8 cellular contexts compared by ENCODE assay signal in genomic region chr17:48624544-48625501, GRCh38. TPM values are rescaled to one million over a fixed set of nuclear protein-coding genes. Genes with fewer than 3 reads are reported as not detected.
A peak's percentile ranks its signal among the peaks of the same experiment; 100 is the strongest.
DNase-seq lines count a peak whose midpoint lies in the region; ATAC-seq and TF ChIP-seq lines count a peak whose summit lies in the region.

No MANE protein-coding gene starts in this region.

- no peaks in the 10 kb centered on the region for H3K9me2 ChIP-seq in MM.1S (replicated peaks; ENCODE audit: insufficient read depth, low read length)

- no peaks in the 10 kb centered on the region for H3F3A ChIP-seq in MM.1S (ENCODE audit: insufficient read depth, low read length)

- no peak overlapping the region for H3K27ac ChIP-seq in MM.1S (ENCODE audit: low read length)
- no peak overlapping the region; the same call in 1 of the 2 replicates for H3K27ac ChIP-seq in RWPE1

- H3K36me3 ChIP-seq in MM.1S (replicated peaks; ENCODE audit: insufficient read depth, low read length) (no peaks in the 10 kb centered on the region), mucosa of descending colon (ENCODE audit: low read depth) (no peaks in the 10 kb centered on the region)

- ATAC-seq in mucosa of descending colon, result peak; percentile 30
- no peak for ATAC-seq in GM18505 (IDR thresholded peaks at IDR 0.05; ENCODE audit: unreplicated experiment)

- peaks cover 99% of the 10 kb centered on the region for H3K27me3 Mint-ChIP-seq in MCF 10A (ENCODE audit: insufficient read depth, unreplicated experiment)

- H3K9me3 Mint-ChIP-seq in MCF 10A (ENCODE audit: unreplicated experiment), result no peaks in the 10 kb centered on the region

- peak overlapping the region; percentile 52 for H3K4me3 ChIP-seq in MM.1S (ENCODE audit: low read length)
- H3K4me3 ChIP-seq in mucosa of descending colon, result peak overlapping the region; percentile 26

- no peaks in the 10 kb centered on the region for H4K20me1 ChIP-seq in MM.1S (ENCODE audit: insufficient read depth, low read length)

- H3K36me3 Mint-ChIP-seq in MCF 10A (ENCODE audit: insufficient read depth, unreplicated experiment), result peaks cover 7% of the 10 kb centered on the region

- H3K27ac Mint-ChIP-seq in MCF 10A (ENCODE audit: low read depth, unreplicated experiment), result no peak overlapping the region

- intact Hi-C loops in MCF 10A (cut with micrococcal nuclease) (no loop called here), mucosa of descending colon (cut with DNase I, micrococcal nuclease) (loop anchor here in 1 of 2 donors (10.0 kb wide), 1 partner anchor 290 kb away; no protein-coding TSS in a partner anchor)

- no peak overlapping the region for H3K9ac ChIP-seq in MM.1S (ENCODE audit: low read length)

- peak overlapping the region; percentile 91 for H3K4me2 ChIP-seq in MM.1S (ENCODE audit: low read depth, low read length)

- H3K9me3 ChIP-seq in MM.1S (replicated peaks; ENCODE audit: insufficient read depth, low read length) (no peaks in the 10 kb centered on the region), mucosa of descending colon (no peaks in the 10 kb centered on the region)

- DNase-seq in COR-L47 (lab: John Stamatoyannopoulos, UW), result peak; percentile 35
- no peak for DNase-seq in MM.1S
- no peak for DNase-seq in MCF 10A (ENCODE audit: unreplicated experiment)
- peak in 2 of 3 donors; percentile 66 to 75 for DNase-seq in mucosa of descending colon
- no peak for DNase-seq in occipital lobe (lab: John Stamatoyannopoulos, UW)
- no peak for DNase-seq in stimulated activated CD8-positive, alpha-beta memory T cell treated with anti-CD3 and anti-CD28 coated beads, Interleukin-4, amount 100 ng/mL, for 48 hours
- no peak for DNase-seq in RWPE1 (ENCODE audit: low spot score)

- TF ChIP-seq POLR2A in GM18505 (IDR thresholded peaks at IDR 0.05; ENCODE audit: borderline replicate concordance, extremely low read depth, insufficient read depth, insufficient read length), result no peak

- POLR2A ChIA-PET in MCF 10A (lab: Yijun Ruan, JAX) (interaction anchor here (0.6 to 1.8 kb wide), 6 partner anchors 11 to 573 kb away, joined by 3 to 5 read pairs (median 3); partner anchors contain the start of gene SNF8), RWPE1 (lab: Yijun Ruan, JAX; ENCODE audit: low non-redundant PET) (interaction anchor here (0.5 to 0.6 kb wide), 2 partner anchors 12 to 473 kb away, joined by 3 read pairs; no protein-coding TSS in a partner anchor)

- H3K79me2 ChIP-seq in MM.1S (ENCODE audit: low read length), result no peaks in the 10 kb centered on the region

- peak overlapping the region; percentile 72 for H3K4me3 Mint-ChIP-seq in MCF 10A (ENCODE audit: unreplicated experiment)

- CTCF ChIA-PET in MCF 10A (lab: Yijun Ruan, JAX), result interaction anchor here (0.6 to 1.7 kb wide), 11 partner anchors 8 to 545 kb away, joined by 3 to 6 read pairs (median 3); no protein-coding TSS in a partner anchor
- CTCF ChIA-PET in RWPE1 (lab: Yijun Ruan, JAX), result interaction anchor here (0.6 to 1.2 kb wide), 5 partner anchors 12 to 1377 kb away, joined by 3 to 6 read pairs (median 4); no protein-coding TSS in a partner anchor

- peaks cover 6% of the 10 kb centered on the region for H3K4me1 Mint-ChIP-seq in MCF 10A (ENCODE audit: insufficient read depth, unreplicated experiment)

- 0 out of 2 replicates have a peak overlapping the region, but pooled peaks have one; percentile 25 for H2AFZ ChIP-seq in MM.1S (ENCODE audit: low read length)

- no peaks in the 10 kb centered on the region for H3K4me1 ChIP-seq in MM.1S (ENCODE audit: low read length)
- peaks cover 46% of the 10 kb centered on the region for H3K4me1 ChIP-seq in mucosa of descending colon (ENCODE audit: low read depth)

- BruUV-seq in MCF 10A (replicated peaks; lab: Mats Ljungman, UMichigan), result no TSS peak

- TF ChIP-seq CTCF in MM.1S (IDR thresholded peaks at IDR 0.05; ENCODE audit: low read length) (no peak), MCF 10A (IDR thresholded peaks at IDR 0.05; ENCODE audit: unreplicated experiment) (no peak), mucosa of descending colon (IDR thresholded peaks at IDR 0.05) (no peak), RWPE1 (conservative IDR thresholded peaks at IDR 0.05; ENCODE audit: low read depth) (no peak)

- peaks cover 92% of the 10 kb centered on the region for H3K27me3 ChIP-seq in MM.1S (replicated peaks; ENCODE audit: insufficient read depth, low read length)

RNA-seq across cellular contexts. Expression of gene HOXB9, which starts 1.3 kb away (rescaled TPM):
- total RNA-seq in MCF 10A (2022), result 1.4 and 2.5 TPM in 2 replicates
- 10 to 100 TPM; 40.1 to 78.4 (median 41.5) TPM for total RNA-seq in mucosa of descending colon
- total RNA-seq in occipital lobe, result not detected

RNA-seq across cellular contexts. Expression of gene HOXB8, which starts 9.7 kb away (rescaled TPM):
- not detected in 2 replicates for total RNA-seq in MCF 10A (2022)
- total RNA-seq in mucosa of descending colon, result 1 to 10 TPM; 4.2 to 7.5 (median 5.6) TPM
- total RNA-seq in occipital lobe, result not detected

RNA-seq across cellular contexts. Expression of gene HOXB7, which starts 14.0 kb away (rescaled TPM):
- total RNA-seq in MCF 10A (2022), result not detected in 2 replicates
- 10 to 100 TPM; 10.9 to 29.1 (median 22.4) TPM for total RNA-seq in mucosa of descending colon
- not detected for total RNA-seq in occipital lobe

RNA-seq across cellular contexts. Expression of gene HOXB6, which starts 20.0 kb away (rescaled TPM):
- 0.37 TPM in 1 of 2 replicates, not detected in the other for total RNA-seq in MCF 10A (2022)
- 10 to 100 TPM; 41.3 to 68.8 (median 50.9) TPM for total RNA-seq in mucosa of descending colon
- not detected for total RNA-seq in occipital lobe

RNA-seq across cellular contexts. Expression of gene HOXB5, which starts 31.2 kb away (rescaled TPM):
- total RNA-seq in MCF 10A (2022) (not detected in 2 replicates), mucosa of descending colon (10 to 100 TPM; 16.2 to 29.3 (median 19.9) TPM), occipital lobe (not detected)

Comparison
In these comparisons a context has a peak if more than half of its experiments do, and no peak if none do; other contexts are left out.
1. DNase-seq: peak in COR-L47 (single experiment) and mucosa of descending colon (2 of 3); none in MM.1S (single experiment), MCF 10A (single experiment), occipital lobe (single experiment), stimulated activated CD8-positive, alpha-beta memory T cell treated with anti-CD3 and anti-CD28 coated beads, Interleukin-4, amount 100 ng/mL, for 48 hours (single experiment) and RWPE1 (single experiment).
2. RNA of gene HOXB9, which starts 1.3 kb away (total RNA-seq): 40.1 to 78.4 TPM in mucosa of descending colon; 1.4 to 2.5 TPM in MCF 10A and not detected in occipital lobe (single experiment); every median in the first group is over 10 times any median in the second.
3. RNA of gene HOXB7, which starts 14.0 kb away (total RNA-seq): 10.9 to 29.1 TPM in mucosa of descending colon; not detected in MCF 10A and not detected in occipital lobe (single experiment); every median in the first group is over 10 times any median in the second.